8 cellular contexts compared by ENCODE assay signal in genomic region chr2:96408631-96409542, GRCh38.
DNase-seq lines count a peak whose midpoint lies in the region; ATAC-seq and TF ChIP-seq lines count a peak whose summit lies in the region.

No MANE protein-coding gene starts in this region.

- no peaks in the 10 kb centered on the region for H3K4me1 ChIP-seq in fibroblast of lung (ENCODE audit: control insufficient read depth, extremely low read depth, insufficient read depth, low read length)

- H3K4me3 Mint-ChIP-seq in Calu3 (ENCODE audit: low read depth, unreplicated experiment) (peak overlapping the region; percentile 3), osteocyte (ENCODE audit: unreplicated experiment) (no peak overlapping the region)

- H2AFZ ChIP-seq in fibroblast of lung (ENCODE audit: low read length): no peak overlapping the region

- no peaks in the 10 kb centered on the region for H3K27me3 Mint-ChIP-seq in Calu3 (ENCODE audit: unreplicated experiment)
- H3K27me3 Mint-ChIP-seq in osteocyte (ENCODE audit: unreplicated experiment): peaks cover 31% of the 10 kb centered on the region

- H3K9ac ChIP-seq in fibroblast of lung (ENCODE audit: insufficient read depth, low read length): no peak overlapping the region

- no peaks in the 10 kb centered on the region for H3K36me3 ChIP-seq in fibroblast of lung (ENCODE audit: control insufficient read depth, insufficient read depth, low read length)

- H3K9me3 Mint-ChIP-seq in Calu3 (ENCODE audit: low read depth, unreplicated experiment) (no peaks in the 10 kb centered on the region), osteocyte (ENCODE audit: unreplicated experiment) (no peaks in the 10 kb centered on the region)

- H3K4me3 ChIP-seq in fibroblast of lung (replicated peaks in 1 of 4; ENCODE audit: control extremely low read depth in 1 of 4, insufficient read depth in 1 of 4, low read depth in 3 of 4, low read length in 4 of 4): no peak overlapping the region

- H3K9me3 ChIP-seq in fibroblast of lung (ENCODE audit: control insufficient read depth, insufficient read depth, low read depth, low read length): no peaks in the 10 kb centered on the region

- H3K4me1 Mint-ChIP-seq in Calu3 (ENCODE audit: low read depth, unreplicated experiment): peaks cover 66% of the 10 kb centered on the region
- peaks cover 16% of the 10 kb centered on the region for H3K4me1 Mint-ChIP-seq in osteocyte (ENCODE audit: unreplicated experiment)

- BruUV-seq in Calu3 (replicated peaks; lab: Mats Ljungman, UMichigan): no TSS peak

- H3K27ac Mint-ChIP-seq in Calu3 (ENCODE audit: unreplicated experiment) (peak overlapping the region; percentile 79), osteocyte (ENCODE audit: unreplicated experiment) (no peak overlapping the region)

- H3K36me3 Mint-ChIP-seq in Calu3 (ENCODE audit: insufficient read depth, unreplicated experiment): peaks cover 39% of the 10 kb centered on the region
- no peaks in the 10 kb centered on the region for H3K36me3 Mint-ChIP-seq in osteocyte (ENCODE audit: unreplicated experiment)

- TF ChIP-seq CTCF in Calu3 (IDR thresholded peaks at IDR 0.05; ENCODE audit: unreplicated experiment): no peak
- peak in 1 of 2 donors; percentile 0 for TF ChIP-seq CTCF in fibroblast of lung (conservative IDR thresholded peaks at IDR 0.05 in 1 of 2, IDR thresholded peaks at IDR 0.05 in 1 of 2; ENCODE audit: low read depth in 1 of 2, low read length in 2 of 2)
- TF ChIP-seq CTCF in osteocyte (IDR thresholded peaks at IDR 0.05): peak; percentile 14

- no peak overlapping the region for H3K4me2 ChIP-seq in fibroblast of lung (ENCODE audit: extremely low read depth, insufficient read depth, low read length)

- DNase-seq in Calu3: peak; percentile 61
- peak; percentile 40 for DNase-seq in NCI-H526 treated with DMSO at 0.1 percent for 48 hours (lab: John Stamatoyannopoulos, UW)
- DNase-seq in fibroblast of lung (ENCODE audit: low read depth in 2 of 2): peak; percentile 17 to 80
- no peak for DNase-seq in osteocyte (ENCODE audit: extremely low spot score, unreplicated experiment)
- no peak for DNase-seq in SKM-1 (lab: John Stamatoyannopoulos, UW; ENCODE audit: unreplicated experiment)
- DNase-seq in SHP77 (lab: John Stamatoyannopoulos, UW): no peak

- no peaks in the 10 kb centered on the region for H3K79me2 ChIP-seq in fibroblast of lung (ENCODE audit: control insufficient read depth, insufficient read depth, low read length)

- intact Hi-C loops in Calu3 (cut with micrococcal nuclease; ENCODE audit: unreplicated experiment): loop anchor here (5.0 kb wide), 1 partner anchor 78 kb away; no protein-coding TSS in a partner anchor

- CTCF ChIA-PET in Calu3 (lab: Charles Lee): interaction anchor here (0.6 to 4.8 kb wide), 10 partner anchors 16 to 336 kb away, joined by 3 to 101 read pairs (median 4); partner anchors contain the start of genes ASTL and NEURL3

- no peaks in the 10 kb centered on the region for H4K20me1 ChIP-seq in fibroblast of lung (ENCODE audit: control insufficient read depth, extremely low read depth, insufficient read depth, low read length)

- H3K27ac ChIP-seq in fibroblast of lung (ENCODE audit: insufficient read depth, low read length): no peak overlapping the region

- ATAC-seq in HG03460 (IDR thresholded peaks at IDR 0.05; ENCODE audit: unreplicated experiment) (no peak), GM21576 (IDR thresholded peaks at IDR 0.05; ENCODE audit: unreplicated experiment) (no peak)

- peaks cover 13% of the 10 kb centered on the region for H3K27me3 ChIP-seq in fibroblast of lung (ENCODE audit: control insufficient read depth, insufficient read depth, low read length)

Comparison
In these comparisons a context has a peak if more than half of its experiments do, and no peak if none do; other contexts are left out.
1. DNase-seq: peak in Calu3 (single experiment), NCI-H526 treated with DMSO at 0.1 percent for 48 hours (single experiment) and fibroblast of lung (2 of 2); none in osteocyte (single experiment), SKM-1 (single experiment) and SHP77 (0 of 2).